In the genomic region with DNA sequence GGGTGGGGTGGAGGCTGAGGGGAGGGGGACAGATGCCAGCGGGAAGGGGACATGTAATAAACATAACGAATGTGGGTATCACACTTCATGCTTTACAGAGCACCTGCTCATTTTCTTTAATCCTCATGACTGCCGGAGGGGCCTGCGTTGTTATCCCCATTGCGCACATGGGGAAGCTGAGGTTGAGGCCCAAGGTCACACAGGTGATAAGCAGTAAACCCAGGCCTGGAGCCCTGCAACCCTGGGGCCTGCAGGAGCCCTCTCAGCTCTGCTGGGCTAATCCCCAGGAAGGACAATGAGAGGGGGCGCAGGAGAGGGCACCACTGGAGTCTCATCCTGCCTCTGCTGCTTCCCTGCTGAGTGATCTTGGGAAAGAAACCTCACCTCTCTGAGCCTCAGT, we compare ENCODE assay signal across 23 cellular contexts.
"Had no signal": no experiment of that assay in that cellular context is flagged by ENCODE, and none has a peak within 500 bp of the region (broad histone marks: within the 10 kb centered on the region; RNA-seq: fewer than 3 reads in every experiment).

No MANE protein-coding gene starts in this region.

- FAIRE-seq: kidney had no signal

- H3K4me3 ChIP-seq: hepatocyte, left ventricle myocardium inferior, lower lobe of right lung, psoas muscle, right lobe of liver, spleen, testis, tibial nerve, upper lobe of right lung, vagina had no signal

- H3K79me2 ChIP-seq: hepatocyte had no signal

- H3K4me1 ChIP-seq: left ventricle myocardium inferior, lower lobe of right lung, psoas muscle, right lobe of liver, testis, tibial nerve, upper lobe of right lung, vagina had no signal

- H3K27ac ChIP-seq: hepatocyte, left ventricle myocardium inferior, lower lobe of right lung, psoas muscle, right lobe of liver, spleen, testis, tibial nerve, upper lobe of right lung, vagina had no signal

- H2AFZ ChIP-seq: hepatocyte had no signal

- ATAC-seq: left cardiac atrium; lower lobe of right lung; natural killer cell treated with Interleukin-12 subunit alpha and Interleukin-12 subunit beta and Interleukin-15 and Interleukin-18, amount 100 ng/mL, for 72 hours; psoas muscle; right lobe of liver; stimulated activated memory B cell treated with anti-CD40 and anti-IgM and Interleukin-4, amounts not matched to agents 10 μg/mL and 1 μg/mL and 100 μg/mL, for 72 hours; stimulated activated naive CD8-positive, alpha-beta T cell treated with anti-CD3 and anti-CD28 coated beads, Interleukin-15, amount 100 ng/mL, for 72 hours; upper lobe of right lung had no signal

- H3K9me3 ChIP-seq: left ventricle myocardium inferior, lower lobe of right lung, psoas muscle, right lobe of liver, spleen, testis, tibial nerve, upper lobe of right lung, vagina had no signal

- H3K27me3 ChIP-seq: right lobe of liver, testis, vagina had no signal

- H3K4me2 ChIP-seq: hepatocyte had no signal

- H3K36me3 ChIP-seq: left ventricle myocardium inferior, lower lobe of right lung, right lobe of liver, spleen, tibial nerve, upper lobe of right lung, vagina had no signal

- DNase-seq: effector CD4-positive, alpha-beta T cell; foreskin melanocyte; kidney; left cardiac atrium; left ventricle myocardium inferior; lower lobe of right lung; midbrain; occipital lobe; psoas muscle; retina; spleen; stimulated activated CD4-positive, alpha-beta T cell treated with anti-CD3 and anti-CD28 coated beads, Interleukin-15, amount 100 ng/mL, for 24 hours; stimulated activated CD4-positive, alpha-beta T cell treated with anti-CD3 and anti-CD28 coated beads, Interleukin-1b, Interleukin-23, amount 100 ng/mL, for 48 hours; stimulated activated CD4-positive, alpha-beta T cell treated with anti-CD3 and anti-CD28 coated beads, Interleukin-4, amount 100 ng/mL, for 24 hours; stimulated activated naive CD8-positive, alpha-beta T cell treated with anti-CD3 and anti-CD28 coated beads, Interleukin-15, amount 100 ng/mL, for 72 hours; testis; upper lobe of right lung had no signal
